ENCODE assay signal across 23 cellular contexts in the genomic region with DNA sequence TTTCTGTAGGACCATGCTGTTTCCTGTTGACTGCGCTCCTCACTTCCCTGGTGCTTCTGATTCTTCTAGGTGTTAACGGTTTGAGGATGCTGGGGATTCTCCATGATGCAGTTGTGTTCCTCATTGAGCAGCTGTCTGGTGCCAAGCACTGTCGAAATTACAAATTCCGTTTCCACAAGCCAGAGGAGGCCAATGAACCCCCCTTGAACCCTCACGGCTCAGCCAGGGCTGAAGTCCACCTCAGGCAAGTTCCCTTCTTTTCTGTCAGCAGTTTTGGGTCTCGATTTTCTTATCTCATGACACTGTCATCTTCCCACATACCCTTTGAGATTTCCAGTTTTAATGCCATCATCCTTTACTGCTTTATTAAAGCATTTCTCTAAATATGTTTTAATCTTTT. TPM values are rescaled to one million over a fixed set of nuclear protein-coding genes. Genes with fewer than 3 reads are reported as not detected.
"Had no signal": no experiment of that assay in that cellular context is flagged by ENCODE, and none has a peak within 500 bp of the region (broad histone marks: within the 10 kb centered on the region; RNA-seq: fewer than 3 reads in every experiment).

No MANE protein-coding gene starts in this region.

- ATAC-seq: gastroesophageal sphincter; left colon; naive thymus-derived CD4-positive, alpha-beta T cell; psoas muscle; sciatic nerve had no signal

- H3K27me3 Mint-ChIP-seq: naive thymus-derived CD4-positive, alpha-beta T cell had no signal

- DNase-seq: colonic mucosa; dermis blood vessel endothelial cell; esophagus squamous epithelium; foreskin fibroblast; kidney; left colon; mammary epithelial cell; naive thymus-derived CD4-positive, alpha-beta T cell; psoas muscle; retina; stimulated activated CD4-positive, alpha-beta T cell treated with anti-CD3 and anti-CD28 coated beads, Interleukin-2, amount 100 ng/mL, for 24 hours; stimulated activated CD4-positive, alpha-beta T cell treated with anti-CD3 and anti-CD28 coated beads, Interleukin-4, amount 100 ng/mL, for 4 hours; stimulated activated naive CD4-positive, alpha-beta T cell; stomach; substantia nigra; transverse colon had no signal

- H3K9me3 ChIP-seq: colonic mucosa, esophagus squamous epithelium, gastroesophageal sphincter, neutrophil, psoas muscle, stomach, thoracic aorta, transverse colon had no signal

- H3K9me3 Mint-ChIP-seq: naive thymus-derived CD4-positive, alpha-beta T cell had no signal

- H3K4me3 Mint-ChIP-seq: naive thymus-derived CD4-positive, alpha-beta T cell had no signal

- H3K27me3 ChIP-seq: colonic mucosa, esophagus squamous epithelium, gastroesophageal sphincter, neutrophil, stomach, transverse colon had no signal

- H3K4me3 ChIP-seq: colonic mucosa, esophagus squamous epithelium, gastroesophageal sphincter, psoas muscle, stomach, thoracic aorta, transverse colon had no signal

- H3K4me1 ChIP-seq: colonic mucosa, esophagus squamous epithelium, psoas muscle, transverse colon had no signal

- H3K27ac ChIP-seq: colonic mucosa, esophagus squamous epithelium, gastroesophageal sphincter, neutrophil, psoas muscle, stomach, thoracic aorta, transverse colon had no signal

RNA-seq across cellular contexts. Expression of a gene that starts 7.7 kb away (rescaled TPM):
- total RNA-seq: epithelial cell of proximal tubule, mesenteric fat pad, mononuclear cell had no signal
- polyA plus RNA-seq: mammary epithelial cell had no signal
